In the genomic region with DNA sequence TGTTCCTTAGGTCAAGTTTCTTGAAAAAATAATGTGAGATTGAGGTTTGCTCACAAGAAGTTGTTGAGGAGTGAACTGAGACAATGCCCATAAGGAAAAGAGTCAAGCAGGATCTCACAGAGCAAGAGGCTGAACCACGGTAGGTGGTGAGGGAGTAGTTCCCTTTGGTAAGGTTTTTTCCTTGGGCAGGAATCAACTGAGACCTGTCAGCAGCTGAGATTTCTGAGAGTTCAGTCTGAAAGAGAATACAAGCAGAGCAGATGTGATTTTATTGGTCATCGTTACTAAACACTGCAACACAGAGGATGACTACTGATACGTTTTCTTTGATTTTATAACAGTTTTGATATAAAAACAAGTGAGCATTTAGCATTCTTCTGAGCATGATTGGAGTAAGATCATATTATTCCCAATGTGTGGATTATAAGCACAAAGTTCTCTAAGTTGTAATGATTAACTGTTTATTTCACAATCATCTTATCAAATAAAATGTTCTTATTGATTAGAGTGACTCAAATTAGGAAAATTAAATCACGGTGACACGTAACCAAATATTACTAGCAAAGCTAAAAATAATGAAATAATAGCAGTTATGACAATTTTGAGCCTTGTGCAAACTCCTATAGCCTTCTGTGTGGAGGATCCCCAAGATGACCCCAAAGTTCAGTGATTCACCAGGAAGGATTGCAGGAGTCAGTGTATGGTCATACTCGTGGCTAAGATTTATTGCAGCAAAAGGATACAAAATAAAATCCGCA, we compare ENCODE assay signal across 20 cellular contexts.
A peak's percentile ranks its signal among the peaks of the same experiment; 100 is the strongest.
DNase-seq lines count a peak whose midpoint lies in the region; TF ChIP-seq lines count a peak whose summit lies in the region.
"Had no signal": no experiment of that assay in that cellular context is flagged by ENCODE, and none has a peak within 500 bp of the region (broad histone marks: within the 10 kb centered on the region; RNA-seq: fewer than 3 reads in every experiment).

No MANE protein-coding gene starts in this region.

- no peaks in the 10 kb centered on the region for H3K27me3 Mint-ChIP-seq in glutamatergic neuron (ENCODE audit: unreplicated experiment)
- H3K27me3 Mint-ChIP-seq: stimulated activated naive B cell treated with anti-CD40 and anti-IgM and Interleukin-4, amounts not matched to agents 10 μg/mL and 1 μg/mL and 100 μg/mL, for 72 hours had no signal

- H3K36me3 Mint-ChIP-seq in glutamatergic neuron (ENCODE audit: unreplicated experiment), result no peaks in the 10 kb centered on the region
- H3K36me3 Mint-ChIP-seq: stimulated activated naive B cell treated with anti-CD40 and anti-IgM and Interleukin-4, amounts not matched to agents 10 μg/mL and 1 μg/mL and 100 μg/mL, for 72 hours had no signal

- DNase-seq in HS-27A (ENCODE audit: low read depth), result peak; percentile 73
- peak; percentile 37 for DNase-seq in T1000 (lab: John Stamatoyannopoulos, UW)
- DNase-seq in glomerular visceral epithelial cell (ENCODE audit: extremely low spot score), result peak; percentile 34
- peak; percentile 9 for DNase-seq in stromal cell of bone marrow (ENCODE audit: low read depth)
- DNase-seq in NK-92 (lab: John Stamatoyannopoulos, UW; ENCODE audit: unreplicated experiment), result no peak
- no peak for DNase-seq in glutamatergic neuron
- DNase-seq in germinal center (ENCODE audit: low spot score), result no peak
- DNase-seq: activated CD4-positive, alpha-beta T cell treated with anti-CD3 and anti-CD28 coated beads for 48 hours; activated CD8-positive, alpha-beta memory T cell treated with anti-CD3 and anti-CD28 coated beads, Interleukin-2, amount 50 U/mL, for 4 hours; anterior cingulate cortex; C1 segment of cervical spinal cord; DMS153; mesendoderm; NCI-H2107; NCI-H526 treated with DMSO at 0.1 percent for 48 hours; OCI-M1; psoas muscle; stimulated activated naive B cell treated with anti-CD40 and anti-IgM and Interleukin-4, amounts not matched to agents 10 μg/mL and 1 μg/mL and 100 μg/mL, for 72 hours; trophoblast cell had no signal

- H3K4me1 Mint-ChIP-seq in glutamatergic neuron (ENCODE audit: low read depth, unreplicated experiment), result peaks cover 2% of the 10 kb centered on the region
- H3K4me1 Mint-ChIP-seq: stimulated activated naive B cell treated with anti-CD40 and anti-IgM and Interleukin-4, amounts not matched to agents 10 μg/mL and 1 μg/mL and 100 μg/mL, for 72 hours had no signal

- H3K27ac Mint-ChIP-seq in glutamatergic neuron (ENCODE audit: unreplicated experiment), result no peak overlapping the region
- H3K27ac Mint-ChIP-seq: nephron; stimulated activated naive B cell treated with anti-CD40 and anti-IgM and Interleukin-4, amounts not matched to agents 10 μg/mL and 1 μg/mL and 100 μg/mL, for 72 hours had no signal

- no peak overlapping the region for H3K4me3 Mint-ChIP-seq in glutamatergic neuron (ENCODE audit: unreplicated experiment)
- H3K4me3 Mint-ChIP-seq: nephron; stimulated activated naive B cell treated with anti-CD40 and anti-IgM and Interleukin-4, amounts not matched to agents 10 μg/mL and 1 μg/mL and 100 μg/mL, for 72 hours had no signal

- TF ChIP-seq CTCF in glutamatergic neuron (IDR thresholded peaks at IDR 0.05; ENCODE audit: partially characterized antibody, unreplicated experiment), result no peak

- H3K9me3 Mint-ChIP-seq in glutamatergic neuron (ENCODE audit: unreplicated experiment), result peaks cover 1% of the 10 kb centered on the region
- H3K9me3 Mint-ChIP-seq: nephron; stimulated activated naive B cell treated with anti-CD40 and anti-IgM and Interleukin-4, amounts not matched to agents 10 μg/mL and 1 μg/mL and 100 μg/mL, for 72 hours had no signal

Comparison
In these comparisons a context has a peak if more than half of its experiments do, and no peak if none do; other contexts are left out.
1. DNase-seq: peak in HS-27A (single experiment), T1000 (single experiment), glomerular visceral epithelial cell (single experiment) and stromal cell of bone marrow (single experiment); none in NK-92 (single experiment), glutamatergic neuron (single experiment) and germinal center (single experiment).